Comparison of ENCODE assay signal across 25 cellular contexts in the genomic region with DNA sequence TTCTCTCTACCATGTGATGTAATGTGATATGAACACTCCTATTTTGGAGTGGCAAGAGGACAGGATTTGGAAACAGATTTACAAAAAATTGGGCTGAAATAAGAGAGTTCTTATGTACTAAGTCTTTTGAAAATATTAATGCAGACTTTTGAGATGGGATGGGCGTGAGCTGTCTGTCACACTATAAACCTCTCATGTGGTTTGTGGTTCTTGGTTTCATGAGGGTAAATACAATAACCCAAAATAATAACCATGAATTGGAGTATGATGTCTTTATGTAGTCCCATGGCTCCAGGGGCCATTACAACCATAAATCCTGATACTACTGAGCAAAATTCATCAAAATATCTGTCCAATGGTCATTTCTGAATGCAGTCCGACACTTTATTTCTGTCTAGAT.
"Had no signal": no experiment of that assay in that cellular context is flagged by ENCODE, and none has a peak within 500 bp of the region (broad histone marks: within the 10 kb centered on the region; RNA-seq: fewer than 3 reads in every experiment).

No MANE protein-coding gene starts in this region.

- H3K4me3 Mint-ChIP-seq: dendritic cell treated with granulocyte-macrophage colony-stimulating factor and Interleukin-4, amounts not matched to agents 40 ng/mL and 50 ng/mL, for 4 days; effector memory CD8-positive, alpha-beta T cell; endodermal cell; mesothelial cell of epicardium; naive B cell had no signal

- H3K4me1 Mint-ChIP-seq: endodermal cell, mesothelial cell of epicardium, naive B cell had no signal

- H3K27me3 ChIP-seq: colonic mucosa, esophagus squamous epithelium, gastrocnemius medialis, heart right ventricle, left lung had no signal

- H3K4me3 ChIP-seq: colonic mucosa, esophagus squamous epithelium, gastrocnemius medialis, heart right ventricle, left lung, lower lobe of right lung, mucosa of descending colon had no signal

- H3K36me3 ChIP-seq: colonic mucosa, esophagus squamous epithelium, gastrocnemius medialis, heart right ventricle, left lung, lower lobe of right lung had no signal

- H3K9me3 Mint-ChIP-seq: dendritic cell treated with granulocyte-macrophage colony-stimulating factor and Interleukin-4, amounts not matched to agents 40 ng/mL and 50 ng/mL, for 4 days had no signal

- H3K27ac Mint-ChIP-seq: dendritic cell treated with granulocyte-macrophage colony-stimulating factor and Interleukin-4, amounts not matched to agents 40 ng/mL and 50 ng/mL, for 4 days; effector memory CD8-positive, alpha-beta T cell; endodermal cell; mesothelial cell of epicardium; naive B cell had no signal

- H3K27ac ChIP-seq: colonic mucosa, epithelial cell of prostate, esophagus squamous epithelium, gastrocnemius medialis, heart right ventricle, left lung, lower lobe of right lung had no signal

- ATAC-seq: effector memory CD8-positive, alpha-beta T cell; esophagus mucosa; gastrocnemius medialis; heart right ventricle; left cardiac atrium; left lung; left ventricle myocardium superior; lower lobe of right lung; mucosa of descending colon had no signal

- H3K4me1 ChIP-seq: colonic mucosa, esophagus squamous epithelium, gastrocnemius medialis, heart right ventricle, left lung, lower lobe of right lung had no signal

- H3K36me3 Mint-ChIP-seq: naive B cell had no signal

- H3K27me3 Mint-ChIP-seq: dendritic cell treated with granulocyte-macrophage colony-stimulating factor and Interleukin-4, amounts not matched to agents 40 ng/mL and 50 ng/mL, for 4 days; effector memory CD8-positive, alpha-beta T cell; naive B cell had no signal

- DNase-seq: colonic mucosa; cortex of kidney; effector CD8-positive, alpha-beta T cell; effector memory CD8-positive, alpha-beta T cell; endodermal cell; erythroblast; esophagus squamous epithelium; foreskin fibroblast; foreskin melanocyte; gastrocnemius medialis; glutamatergic neuron; head of caudate nucleus; heart right ventricle; hippocampal formation; left cardiac atrium; left lung; left ventricle myocardium superior; lower lobe of right lung; mesenchymal stem cell; mucosa of descending colon; naive B cell had no signal

- H3K9me3 ChIP-seq: colonic mucosa, esophagus squamous epithelium, gastrocnemius medialis, lower lobe of right lung, mucosa of descending colon had no signal
